In the genomic region with DNA sequence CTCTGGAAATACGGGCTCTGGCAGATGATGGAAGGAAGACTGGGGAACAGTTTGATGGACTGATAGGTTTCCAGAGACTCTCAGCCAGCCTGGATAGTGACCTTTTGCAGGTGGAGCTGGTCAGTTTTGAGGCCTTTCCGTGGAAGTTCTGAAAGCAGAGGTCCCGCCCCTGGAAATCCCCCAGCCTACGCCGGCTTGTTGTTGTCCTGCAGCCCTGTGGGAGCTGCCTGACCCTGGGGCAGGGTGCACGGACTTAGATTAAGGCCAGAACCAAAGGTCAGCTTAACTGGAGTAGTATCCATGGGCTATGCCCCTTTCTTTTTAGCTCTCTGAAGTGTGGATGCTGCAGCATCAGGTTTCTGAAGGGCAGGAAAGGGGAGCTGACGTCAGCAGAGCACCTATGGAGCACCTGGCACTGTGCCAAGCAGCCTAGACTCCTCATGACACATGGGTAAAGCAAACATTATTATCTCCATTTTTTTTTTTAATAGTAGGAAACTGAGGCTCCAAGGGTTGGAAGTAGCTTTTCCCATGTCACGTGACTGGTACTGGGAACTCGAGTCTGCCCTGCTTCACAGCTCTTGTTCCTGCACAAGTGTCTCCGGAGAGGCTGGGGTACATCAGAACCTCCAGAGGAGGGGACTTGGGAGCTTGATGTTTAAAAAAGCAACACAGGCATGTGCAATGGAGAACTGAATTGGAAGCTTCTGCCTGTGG, we compare ENCODE assay signal across 12 cellular contexts. TPM values are rescaled to one million over a fixed set of nuclear protein-coding genes. Genes with fewer than 3 reads are reported as not detected.
DNase-seq lines count a peak whose midpoint lies in the region; ATAC-seq and TF ChIP-seq lines count a peak whose summit lies in the region.
"Had no signal": no experiment of that assay in that cellular context is flagged by ENCODE, and none has a peak within 500 bp of the region (broad histone marks: within the 10 kb centered on the region; RNA-seq: fewer than 3 reads in every experiment).

No MANE protein-coding gene starts in this region.

- H4K20me1 ChIP-seq in IMR-90 (ENCODE audit: insufficient read depth, low read length): no peaks in the 10 kb centered on the region

- DNase-seq in BE2C (peak; percentile 52), IMR-90 (no peak), NCI-H526 (lab: John Stamatoyannopoulos, UW) (peak; percentile 65 to 72), fibroblast of mammary gland (ENCODE audit: low read depth) (peak; percentile 23), chondrocyte (ENCODE audit: low spot score) (no peak), OCI-M2 (lab: John Stamatoyannopoulos, UW; ENCODE audit: unreplicated experiment) (no peak), cerebellar nuclear complex (lab: John Stamatoyannopoulos, UW) (no peak)
- DNase-seq: activated CD4-positive, alpha-beta T cell treated with anti-CD3 and anti-CD28 coated beads, Interleukin-2, amount 50 U/mL, for 1 hour; CD4-positive, alpha-beta memory T cell; NK-92 treated with Interleukin-12 subunit alpha and Interleukin-12 subunit beta, amount 100 ng/mL, for 24 hours had no signal

- POLR2A ChIA-PET in IMR-90 (lab: Charles Lee; ENCODE audit: unreplicated experiment): no interaction called here

- H2BK120ac ChIP-seq in IMR-90 (ENCODE audit: low read depth, low read length): no peak overlapping the region

- H3K14ac ChIP-seq in IMR-90 (replicated peaks; ENCODE audit: low read depth, low read length): peak overlapping the region; percentile 40; the same call in 1 of the 2 replicates

- no peaks in the 10 kb centered on the region for H3K36me3 Mint-ChIP-seq in chondrocyte (ENCODE audit: low read depth)
- H3K36me3 Mint-ChIP-seq: CD4-positive, alpha-beta memory T cell had no signal

- no peaks in the 10 kb centered on the region for H3K9me3 Mint-ChIP-seq in chondrocyte (ENCODE audit: low read depth)
- H3K9me3 Mint-ChIP-seq: CD4-positive, alpha-beta memory T cell had no signal

- H4K5ac ChIP-seq in IMR-90 (ENCODE audit: low read depth, low read length): no peak overlapping the region

- H3K9me3 ChIP-seq in BE2C (no peaks in the 10 kb centered on the region), IMR-90 (ENCODE audit: control insufficient read depth, insufficient read depth, low read length) (no peaks in the 10 kb centered on the region)
- H3K9me3 ChIP-seq: heart left ventricle had no signal

- H3K4me1 Mint-ChIP-seq in chondrocyte (ENCODE audit: low read depth): peaks cover 25% of the 10 kb centered on the region
- H3K4me1 Mint-ChIP-seq: CD4-positive, alpha-beta memory T cell had no signal

- TF ChIP-seq CTCF in BE2C (IDR thresholded peaks at IDR 0.05; ENCODE audit: low read depth, low read length): no peak
- no peak for TF ChIP-seq CTCF in IMR-90 (conservative IDR thresholded peaks at IDR 0.05; ENCODE audit: low read depth, low read length)
- no peak for TF ChIP-seq CTCF in fibroblast of mammary gland (conservative IDR thresholded peaks at IDR 0.05; ENCODE audit: control insufficient read depth, insufficient read depth, low read depth, low read length)
- no peak for TF ChIP-seq CTCF in chondrocyte (IDR thresholded peaks at IDR 0.05)

- intact Hi-C loops in IMR-90 (cut with micrococcal nuclease): no loop called here

- no peak overlapping the region for H2AFZ ChIP-seq in IMR-90 (replicated peaks; ENCODE audit: low read length, poor library complexity)

- no peaks in the 10 kb centered on the region; the same call in 1 of the 2 replicates for H3K9me1 ChIP-seq in IMR-90 (ENCODE audit: insufficient read depth, low read length)

- H4K8ac ChIP-seq in IMR-90 (ENCODE audit: low read depth in 2 of 2, low read length in 2 of 2): no peak overlapping the region

- H3K27me3 Mint-ChIP-seq in chondrocyte (ENCODE audit: low read depth): no peaks in the 10 kb centered on the region

- ATAC-seq in IMR-90 (ENCODE audit: low read depth) (no peak), GM18907 (IDR thresholded peaks at IDR 0.05; ENCODE audit: unreplicated experiment) (no peak)

- H3K23ac ChIP-seq in IMR-90 (ENCODE audit: low read depth, low read length): peak overlapping the region; percentile 3

- no peak for TF ChIP-seq POLR2A in IMR-90 (IDR thresholded peaks at IDR 0.05; ENCODE audit: low read depth, low read length)

- no peak overlapping the region for H3K27ac Mint-ChIP-seq in chondrocyte (ENCODE audit: unreplicated experiment)
- H3K27ac Mint-ChIP-seq: CD4-positive, alpha-beta memory T cell had no signal

- WGBS in IMR-90 (ENCODE audit: extremely low coverage in 2 of 2, insufficient read length in 1 of 2), 2 experiments: 87% methylated on average over 6 of the region's 10 CpGs; no CpG with 5 or more reads in 1 of the 2 experiments

- H3K9ac ChIP-seq in IMR-90 (ENCODE audit: low read depth, low read length): no peak overlapping the region

- H3K27ac ChIP-seq in IMR-90 (ENCODE audit: insufficient read depth, low read length): no peak overlapping the region

- no peak overlapping the region for H2BK5ac ChIP-seq in IMR-90 (ENCODE audit: low read depth, low read length, poor library complexity, severe bottlenecking)

- dilution Hi-C loops in IMR-90 (cut with HindIII; ENCODE audit: low sequenced_read_pairs, unreplicated experiment): no loop called here

- no peak overlapping the region for H3K18ac ChIP-seq in IMR-90 (ENCODE audit: low read depth, low read length)

- H3K4ac ChIP-seq in IMR-90 (ENCODE audit: low read depth, low read length): peak overlapping the region; percentile 5; the same call in 1 of the 2 replicates

- in situ Hi-C loops in IMR-90 (cut with MboI; ENCODE audit: low sequenced_read_pairs): no loop called here

- CTCF ChIA-PET in IMR-90 (lab: Yijun Ruan, JAX): no interaction called here

- no peak overlapping the region for H2BK15ac ChIP-seq in IMR-90 (ENCODE audit: low read depth, low read length)

- H3K4me3 ChIP-seq in BE2C (ENCODE audit: low read depth, low read length): no peak overlapping the region
- H3K4me3 ChIP-seq in IMR-90 (ENCODE audit: insufficient read depth, low read depth, low read length): no peak overlapping the region
- no peak overlapping the region for H3K4me3 ChIP-seq in fibroblast of mammary gland (ENCODE audit: control insufficient read depth, low read depth, low read length)
- H3K4me3 ChIP-seq: heart left ventricle had no signal

- peaks cover 8% of the 10 kb centered on the region for H3K4me1 ChIP-seq in BE2C
- peaks cover 12% of the 10 kb centered on the region; the same call in 1 of the 2 replicates for H3K4me1 ChIP-seq in IMR-90 (ENCODE audit: control insufficient read depth, insufficient read depth, low read length)

- no peak overlapping the region for H3K4me2 ChIP-seq in IMR-90 (ENCODE audit: low read depth, low read length)

- no TSS peak for BruUV-seq in IMR-90 (replicated peaks; lab: Mats Ljungman, UMichigan)

- H4K91ac ChIP-seq in IMR-90 (ENCODE audit: insufficient read depth, low read depth, low read length): no peak overlapping the region; the same call in 1 of the 2 replicates

- H2BK20ac ChIP-seq in IMR-90 (ENCODE audit: low read depth, low read length): no peak overlapping the region; the same call in 1 of the 2 replicates

- H3K27me3 ChIP-seq in BE2C (no peaks in the 10 kb centered on the region), IMR-90 (ENCODE audit: control insufficient read depth, insufficient read depth, low read length) (no peaks in the 10 kb centered on the region)
- H3K27me3 ChIP-seq: heart left ventricle had no signal

- no peak overlapping the region for H2AK9ac ChIP-seq in IMR-90 (replicated peaks; ENCODE audit: low read depth, low read length, poor library complexity)

- no peak overlapping the region for H3K4me3 Mint-ChIP-seq in chondrocyte (ENCODE audit: unreplicated experiment)
- H3K4me3 Mint-ChIP-seq: CD4-positive, alpha-beta memory T cell had no signal

- H3K36me3 ChIP-seq in BE2C (no peaks in the 10 kb centered on the region), IMR-90 (ENCODE audit: control insufficient read depth, insufficient read depth, low read length) (no peaks in the 10 kb centered on the region)
- H3K36me3 ChIP-seq: heart left ventricle had no signal

- no peaks in the 10 kb centered on the region; a peak in 1 of 4 replicates for H3K79me1 ChIP-seq in IMR-90 (ENCODE audit: low read depth in 1 of 2, low read length in 2 of 2)

- H3K56ac ChIP-seq in IMR-90 (ENCODE audit: extremely low read depth, insufficient read depth, low read length): no peak overlapping the region

- TF ChIP-seq RAD21 in IMR-90 (IDR thresholded peaks at IDR 0.05; ENCODE audit: low read length): no peak

- peak overlapping the region; percentile 75; the same call in 1 of the 2 replicates for H2AK5ac ChIP-seq in IMR-90 (ENCODE audit: low read depth, low read length)

TF ChIP-seq in IMR-90, 13 proteins besides CTCF, POLR2A, EP300 and RAD21:
- TF ChIP-seq RCOR1 (IDR thresholded peaks at IDR 0.05; ENCODE audit: insufficient replicate concordance, low read length) (no peak), SMC3 (IDR thresholded peaks at IDR 0.05; ENCODE audit: low read depth, low read length) (no peak), MXI1 (IDR thresholded peaks at IDR 0.05; ENCODE audit: borderline replicate concordance, low read depth, low read length) (no peak), CEBPB (IDR thresholded peaks at IDR 0.05; ENCODE audit: low read depth, low read length) (no peak), FOS (IDR thresholded peaks at IDR 0.05; ENCODE audit: low read depth, low read length) (no peak)

RNA-seq across cellular contexts. Expression of a gene that starts 38.5 kb away (rescaled TPM):
- polyA plus RNA-seq in BE2C (2012; ENCODE audit: insufficient read depth, insufficient read length, low read depth): 9.9 TPM
- total RNA-seq in IMR-90 (2012; rRNA removed): 15.8 and 29.4 TPM in 2 replicates
- polyA plus RNA-seq in IMR-90 (2012; rRNA removed): 27.1 and 28.9 TPM in 2 replicates
- 22.5 and 29.5 TPM in 2 replicates for polyA plus RNA-seq in IMR-90 (2012; cell fraction: cytosol; rRNA removed)
- 32.6 and 44.5 TPM in 2 replicates for polyA plus RNA-seq in IMR-90 (2012; cell fraction: nucleus; rRNA removed; ENCODE audit: low replicate concordance)
- total RNA-seq in chondrocyte: 15.6 to 23.6 TPM (median 16.6 TPM) in 3 replicates

Comparison
In these comparisons a context has a peak if more than half of its experiments do, and no peak if none do; other contexts are left out.
1. DNase-seq: peak in BE2C (single experiment), NCI-H526 (2 of 2) and fibroblast of mammary gland (single experiment); none in IMR-90 (single experiment), chondrocyte (single experiment), OCI-M2 (single experiment) and cerebellar nuclear complex (0 of 2).